ENCODE assay signal across 14 cellular contexts in genomic region chr11:32433249-32434115, GRCh38. TPM values are rescaled to one million over a fixed set of nuclear protein-coding genes. Genes with fewer than 3 reads are reported as not detected.
DNase-seq lines count a peak whose midpoint lies in the region; ATAC-seq, FAIRE-seq and TF ChIP-seq lines count a peak whose summit lies in the region.
"Had no signal": no experiment of that assay in that cellular context is flagged by ENCODE, and none has a peak within 500 bp of the region (broad histone marks: within the 10 kb centered on the region; RNA-seq: fewer than 3 reads in every experiment).

No MANE protein-coding gene starts in this region.

- 2 to 3% methylated on average over 54 of the region's 54 CpGs for WGBS in GM23248 (ENCODE audit: low coverage in 1 of 2, low lambda C conversion rate in 2 of 2, missing lambda C conversion rate in 2 of 2), 2 experiments

- H3K9me3 ChIP-seq in GM23248 (ENCODE audit: low read depth) (no peaks in the 10 kb centered on the region), neural cell (ENCODE audit: low read length) (peaks cover 15% of the 10 kb centered on the region)

- H3K27me3 Mint-ChIP-seq in central memory CD8-positive, alpha-beta T cell, result peaks cover 94% of the 10 kb centered on the region
- H3K27me3 Mint-ChIP-seq in activated T-cell treated with anti-CD3 and anti-CD28 coated beads, Interleukin-2, amount 50 U/mL, for 4 hours (ENCODE audit: low read depth), result peaks cover 83% of the 10 kb centered on the region

- TF ChIP-seq CTCF in neural cell (IDR thresholded peaks at IDR 0.05; ENCODE audit: poor library complexity, severe bottlenecking) (no peak), GM13977 (IDR thresholded peaks at IDR 0.05; ENCODE audit: extremely low read depth, insufficient read depth, missing control alignments) (no peak)

- no peak overlapping the region for H3K9ac ChIP-seq in GM23248
- no peak overlapping the region for H3K9ac ChIP-seq in neural cell (ENCODE audit: low read length)

- no peaks in the 10 kb centered on the region for H3K9me3 Mint-ChIP-seq in central memory CD8-positive, alpha-beta T cell
- H3K9me3 Mint-ChIP-seq in activated T-cell treated with anti-CD3 and anti-CD28 coated beads, Interleukin-2, amount 50 U/mL, for 4 hours, result no peaks in the 10 kb centered on the region

- ATAC-seq in central memory CD8-positive, alpha-beta T cell (replicated peaks; ENCODE audit: extremely low read depth, poor library complexity, severe bottlenecking), result no peak
- ATAC-seq in activated T-cell treated with anti-CD3 and anti-CD28 coated beads, Interleukin-2, amount 50 U/mL, for 4 hours, result no peak
- no peak for ATAC-seq in esophagus mucosa

- H3K27me3 ChIP-seq in ACC112 (ENCODE audit: insufficient read depth, low read length), result peaks cover 98% of the 10 kb centered on the region
- peaks cover 96% of the 10 kb centered on the region for H3K27me3 ChIP-seq in GM23248 (replicated peaks; ENCODE audit: insufficient read depth)
- H3K27me3 ChIP-seq in neural cell (ENCODE audit: insufficient read depth, low read depth, low read length), result peaks cover 99% of the 10 kb centered on the region

- no peak overlapping the region for H2AFZ ChIP-seq in ACC112 (ENCODE audit: low read length, unreplicated experiment)
- peak overlapping the region; percentile 63 for H2AFZ ChIP-seq in GM23248
- no peak overlapping the region for H2AFZ ChIP-seq in neural cell (ENCODE audit: low read depth, low read length)

- H3K4me3 Mint-ChIP-seq in central memory CD8-positive, alpha-beta T cell, result peak overlapping the region; percentile 6
- no peak overlapping the region for H3K4me3 Mint-ChIP-seq in activated T-cell treated with anti-CD3 and anti-CD28 coated beads, Interleukin-2, amount 50 U/mL, for 4 hours

- H3K9me2 ChIP-seq in GM23248 (ENCODE audit: insufficient read depth) (no peaks in the 10 kb centered on the region), neural cell (ENCODE audit: insufficient read depth, low read length) (no peaks in the 10 kb centered on the region)

- no peaks in the 10 kb centered on the region for H3K4me1 ChIP-seq in ACC112 (ENCODE audit: control insufficient read depth, insufficient read depth, low read length, unreplicated experiment)
- no peaks in the 10 kb centered on the region for H3K4me1 ChIP-seq in GM23248 (ENCODE audit: insufficient read depth)

- H3K36me3 Mint-ChIP-seq in central memory CD8-positive, alpha-beta T cell (ENCODE audit: insufficient read depth), result peaks cover 2% of the 10 kb centered on the region
- H3K36me3 Mint-ChIP-seq in activated T-cell treated with anti-CD3 and anti-CD28 coated beads, Interleukin-2, amount 50 U/mL, for 4 hours (ENCODE audit: insufficient read depth), result no peaks in the 10 kb centered on the region

- no peak for TF ChIP-seq RAD21 in neural cell (conservative IDR thresholded peaks at IDR 0.05)

- H3K79me2 ChIP-seq in ACC112 (ENCODE audit: control insufficient read depth, insufficient read depth, low read length, unreplicated experiment), result no peaks in the 10 kb centered on the region
- H3K79me2 ChIP-seq in GM23248 (ENCODE audit: insufficient read depth), result no peaks in the 10 kb centered on the region
- H3K79me2 ChIP-seq in neural cell (replicated peaks; ENCODE audit: insufficient read depth, low read length), result no peaks in the 10 kb centered on the region

- H3K4me3 ChIP-seq in ACC112 (ENCODE audit: low read depth, low read length) (peak overlapping the region; percentile 71), GM23248 (peak overlapping the region; percentile 55), neural cell (ENCODE audit: low read length) (no peak overlapping the region)

- FAIRE-seq in RCC 7860 (lab: Jason Lieb, UNC), result no peak
- FAIRE-seq: D721Med had no signal

- in situ Hi-C loops in GM23248 (cut with MboI), result no loop called here
- in situ Hi-C loops in GM13977 (cut with MboI; ENCODE audit: low pct_unique_long_range_greater_than_20kb, low sequenced_read_pairs, unreplicated experiment), result loop anchor here (25.0 kb wide), 1 partner anchor 621 kb away; the partner anchor contains the start of gene PAX6

- H3K4me1 Mint-ChIP-seq in central memory CD8-positive, alpha-beta T cell, result peaks cover 10% of the 10 kb centered on the region
- peaks cover 33% of the 10 kb centered on the region for H3K4me1 Mint-ChIP-seq in activated T-cell treated with anti-CD3 and anti-CD28 coated beads, Interleukin-2, amount 50 U/mL, for 4 hours (ENCODE audit: low read depth)

- no peaks in the 10 kb centered on the region for H3K36me3 ChIP-seq in ACC112 (ENCODE audit: insufficient read depth, low read length)
- no peaks in the 10 kb centered on the region for H3K36me3 ChIP-seq in GM23248 (ENCODE audit: low read depth)
- H3K36me3 ChIP-seq in neural cell (ENCODE audit: insufficient read depth, low read length), result no peaks in the 10 kb centered on the region

- no peak overlapping the region for H3K27ac Mint-ChIP-seq in central memory CD8-positive, alpha-beta T cell (ENCODE audit: low read depth)

- peak overlapping the region; percentile 66 for H3K4me2 ChIP-seq in GM23248 (ENCODE audit: unreplicated experiment)
- no peak overlapping the region for H3K4me2 ChIP-seq in neural cell (ENCODE audit: low read length)

- TF ChIP-seq EP300 in neural cell (conservative IDR thresholded peaks at IDR 0.05; ENCODE audit: poor library complexity, severe bottlenecking), result no peak

- H3K27ac ChIP-seq in ACC112 (ENCODE audit: low read depth, low read length), result no peak overlapping the region
- H3K27ac ChIP-seq in GM23248, result no peak overlapping the region
- H3K27ac ChIP-seq in neural cell (ENCODE audit: low read length), result no peak overlapping the region

- H3F3A ChIP-seq in GM23248 (ENCODE audit: insufficient read depth), result no peaks in the 10 kb centered on the region
- no peaks in the 10 kb centered on the region for H3F3A ChIP-seq in neural cell (ENCODE audit: insufficient read depth, low read length, poor library complexity, severe bottlenecking)

- no peak for DNase-seq in GM23248
- DNase-seq in central memory CD8-positive, alpha-beta T cell (ENCODE audit: low spot score in 2 of 2), result no peak
- no peak for DNase-seq in RCC 7860 (ENCODE audit: low spot score)
- no peak for DNase-seq in GM13977 (ENCODE audit: low spot score)
- no peak for DNase-seq in activated T-cell treated with anti-CD3 and anti-CD28 coated beads, Interleukin-2, amount 50 U/mL, for 4 hours
- DNase-seq: activated CD4-positive, alpha-beta T cell treated with anti-CD3 and anti-CD28 coated beads for 1 hour; foreskin melanocyte; naive B cell; NCI-H1417 treated with DMSO at 0.1 percent for 48 hours; RPMI8226 had no signal

- H4K20me1 ChIP-seq in GM23248 (ENCODE audit: insufficient read depth) (no peaks in the 10 kb centered on the region), neural cell (ENCODE audit: insufficient read depth) (no peaks in the 10 kb centered on the region)

TF ChIP-seq in neural cell, 6 proteins besides CTCF, POLR2A, EP300 and RAD21:
- TF ChIP-seq SMC3 (conservative IDR thresholded peaks at IDR 0.05; ENCODE audit: poor library complexity) (no peak), REST (IDR thresholded peaks at IDR 0.05; ENCODE audit: borderline replicate concordance) (no peak), EZH2 (IDR thresholded peaks at IDR 0.05; ENCODE audit: borderline replicate concordance, insufficient read depth, low read length, poor library complexity, severe bottlenecking) (peak; percentile 43), POLR2AphosphoS5 (IDR thresholded peaks at IDR 0.05) (no peak), MXI1 (conservative IDR thresholded peaks at IDR 0.05; ENCODE audit: poor library complexity, severe bottlenecking) (no peak)

RNA-seq across cellular contexts. Expression of gene WT1, which starts 1.9 kb away (rescaled TPM):
- total RNA-seq in GM23248 (2014; rRNA removed; shearing (Covaris generic)), result not detected in 2 replicates
- not detected in 2 replicates for polyA plus RNA-seq in GM23248 (2016; fragmentation: Nextera tagmentation; extraction: Ambion mirVana)
- not detected in 2 replicates for polyA plus RNA-seq in neural cell
- not detected in 2 replicates for polyA minus RNA-seq in neural cell
- total RNA-seq in activated T-cell treated with anti-CD3 and anti-CD28 coated beads, Interleukin-2, amount 50 U/mL, for 4 hours, result under 1 TPM in 2 of 3 donors, not detected in 1; 0.18 to 0.30 TPM
- not detected for total RNA-seq in esophagus mucosa
